ENCODE assay signal across 8 cellular contexts in the genomic region with DNA sequence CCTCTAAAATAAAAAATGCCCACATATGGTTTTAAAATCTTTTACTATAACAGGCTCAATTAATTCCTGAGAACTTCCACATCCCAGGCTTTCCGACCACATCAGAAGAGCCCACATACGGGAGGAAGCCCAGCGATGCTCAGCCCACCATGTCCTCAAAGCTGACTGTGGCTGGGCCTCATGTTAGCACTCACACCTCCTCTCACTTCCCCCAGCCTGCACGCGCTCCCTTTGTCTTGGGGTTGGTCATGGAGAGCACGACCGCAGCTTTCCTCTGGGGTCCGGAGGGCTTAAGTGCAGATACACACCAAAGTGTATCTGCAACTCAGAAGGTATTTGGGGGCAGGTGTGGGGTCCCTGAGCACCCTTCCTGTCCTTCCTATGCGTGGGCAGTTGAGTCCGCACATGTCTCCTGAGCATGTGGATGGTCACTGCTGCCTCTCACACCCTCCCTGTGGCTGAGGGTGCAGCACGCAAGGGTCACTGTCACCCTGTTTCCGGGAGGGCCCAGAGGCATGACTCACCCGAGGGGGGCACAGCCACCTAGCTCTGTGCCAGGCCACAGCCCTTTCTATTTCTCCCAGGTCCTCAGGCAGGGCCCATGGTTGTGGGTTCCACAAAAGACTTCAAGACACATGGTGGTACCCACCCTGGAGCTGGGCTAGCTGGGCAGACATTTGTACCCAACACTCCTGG.
DNase-seq lines count a peak whose midpoint lies in the region; ATAC-seq lines count a peak whose summit lies in the region.

No MANE protein-coding gene starts in this region.

- no peaks in the 10 kb centered on the region for H3K9me3 Mint-ChIP-seq in dendritic cell treated with granulocyte-macrophage colony-stimulating factor and Interleukin-4, amounts not matched to agents 40 ng/mL and 50 ng/mL, for 4 days

- DNase-seq in EL (peak; percentile 53), SIG-M5 treated with dmso at 0.1 percent for 504 hours (lab: John Stamatoyannopoulos, UW; ENCODE audit: unreplicated experiment) (no peak), HAP-1 (ENCODE audit: low spot score in 2 of 2) (no peak), SW480 (ENCODE audit: low spot score) (no peak)

- H3K4me1 Mint-ChIP-seq in dendritic cell treated with granulocyte-macrophage colony-stimulating factor and Interleukin-4, amounts not matched to agents 40 ng/mL and 50 ng/mL, for 4 days (ENCODE audit: low read depth): peaks cover 88% of the 10 kb centered on the region

- no peak for ATAC-seq in HG02623 (IDR thresholded peaks at IDR 0.05; ENCODE audit: unreplicated experiment)

- H3K4me1 ChIP-seq in rectal smooth muscle tissue (ENCODE audit: control insufficient read depth, insufficient read depth, low read length): peaks cover 51% of the 10 kb centered on the region
- H3K4me1 ChIP-seq in HAP-1: no peaks in the 10 kb centered on the region

- H3K27ac Mint-ChIP-seq in dendritic cell treated with granulocyte-macrophage colony-stimulating factor and Interleukin-4, amounts not matched to agents 40 ng/mL and 50 ng/mL, for 4 days: peak overlapping the region; percentile 93

- H3K9ac ChIP-seq in rectal smooth muscle tissue (ENCODE audit: low read length): no peak overlapping the region

- H3K27me3 ChIP-seq in rectal smooth muscle tissue (ENCODE audit: control insufficient read depth, insufficient read depth, low read length): no peaks in the 10 kb centered on the region
- H3K27me3 ChIP-seq in HAP-1 (ENCODE audit: low read depth): no peaks in the 10 kb centered on the region

- peak overlapping the region; percentile 37 for H3K4me3 Mint-ChIP-seq in dendritic cell treated with granulocyte-macrophage colony-stimulating factor and Interleukin-4, amounts not matched to agents 40 ng/mL and 50 ng/mL, for 4 days

- in situ Hi-C loops in HAP-1 (cut with MboI; ENCODE audit: low sequenced_read_pairs): no loop called here

- no peaks in the 10 kb centered on the region for H3K27me3 Mint-ChIP-seq in dendritic cell treated with granulocyte-macrophage colony-stimulating factor and Interleukin-4, amounts not matched to agents 40 ng/mL and 50 ng/mL, for 4 days

- H3K27ac ChIP-seq in KOPT-K1 (ENCODE audit: low read depth, low read length, poor library complexity, severe bottlenecking): peak overlapping the region; percentile 90
- H3K27ac ChIP-seq in rectal smooth muscle tissue (ENCODE audit: low read depth, low read length): peak overlapping the region; percentile 54

- peaks cover 99% of the 10 kb centered on the region for H3K36me3 Mint-ChIP-seq in dendritic cell treated with granulocyte-macrophage colony-stimulating factor and Interleukin-4, amounts not matched to agents 40 ng/mL and 50 ng/mL, for 4 days (ENCODE audit: low read depth)

- intact Hi-C loops in dendritic cell treated with granulocyte-macrophage colony-stimulating factor and Interleukin-4, amounts not matched to agents 40 ng/mL and 50 ng/mL, for 4 days (cut with micrococcal nuclease): no loop called here

- H3K4me3 ChIP-seq in rectal smooth muscle tissue (ENCODE audit: low read length): no peak overlapping the region
- H3K4me3 ChIP-seq in HAP-1: no peak overlapping the region

- H3K36me3 ChIP-seq in KOPT-K1 (ENCODE audit: insufficient read depth, low read length) (peaks cover 87% of the 10 kb centered on the region), rectal smooth muscle tissue (ENCODE audit: control insufficient read depth, insufficient read depth, low read length) (peaks cover 64% of the 10 kb centered on the region), HAP-1 (replicated peaks) (peaks cover 88% of the 10 kb centered on the region)

- H3K9me3 ChIP-seq in KOPT-K1 (ENCODE audit: insufficient read depth, low read length, poor library complexity, severe bottlenecking): no peaks in the 10 kb centered on the region
- H3K9me3 ChIP-seq in HAP-1: no peaks in the 10 kb centered on the region
